In the genomic region with DNA sequence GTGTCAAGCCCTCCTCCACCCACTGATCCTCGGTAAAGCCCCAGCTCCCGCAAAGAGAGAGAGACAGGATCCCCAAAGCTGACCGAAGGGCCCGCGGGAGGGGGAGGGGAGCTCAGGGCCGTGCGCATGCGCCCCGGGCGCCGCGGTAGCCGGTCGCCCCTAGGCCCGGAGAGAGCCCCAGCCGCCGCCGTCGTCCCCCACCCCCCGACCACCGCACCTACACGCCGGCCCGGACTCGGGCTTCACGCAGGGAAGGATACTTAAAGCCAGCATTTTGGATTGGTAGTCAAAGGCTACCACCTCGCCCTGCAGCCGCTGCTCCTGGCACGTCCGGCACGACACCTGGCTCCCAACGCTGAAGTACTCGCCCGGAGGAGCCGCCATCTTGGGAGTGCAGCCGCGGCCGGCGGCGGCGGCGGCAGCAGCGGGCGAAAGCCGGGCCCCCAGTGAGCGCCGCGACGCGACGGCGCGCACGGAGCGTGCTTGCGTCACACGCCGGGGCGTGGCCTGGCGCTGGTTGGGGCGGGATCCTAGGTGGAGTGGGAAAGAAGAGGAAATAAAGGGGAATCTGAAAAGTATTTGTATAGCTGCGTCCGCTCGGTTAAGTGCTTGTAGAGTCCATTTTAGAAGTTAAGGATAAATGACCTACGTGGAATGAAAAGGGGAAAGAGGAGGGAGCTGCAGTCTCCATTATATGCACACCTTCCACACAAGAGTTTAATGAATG, we compare ENCODE assay signal across 8 cellular contexts. TPM values are rescaled to one million over a fixed set of nuclear protein-coding genes. Genes with fewer than 3 reads are reported as not detected.
A peak's percentile ranks its signal among the peaks of the same experiment; 100 is the strongest.
DNase-seq lines count a peak whose midpoint lies in the region; ATAC-seq, FAIRE-seq and TF ChIP-seq lines count a peak whose summit lies in the region.

TSS of gene LSM12 (minus strand) at position 468 of the 727 bp plus-strand sequence. CDS start at position 384, 84 bp downstream.

- no peak for FAIRE-seq in pancreas (lab: Jason Lieb, UNC)

- intact Hi-C loops in Right ventricle myocardium superior (cut with DNase I) = no loop called here
- intact Hi-C loops in pancreas (cut with DNase I) = no loop called here

- peak within 1 kb of the TSS; percentile 51 to 69 (median 60) for H3K4me3 ChIP-seq in pancreas
- peak within 1 kb of the TSS; percentile 83 for H3K4me3 ChIP-seq in thymus (ENCODE audit: low read length)

- peak; percentile 77 for DNase-seq in GM04504 (ENCODE audit: low read depth)
- peak; percentile 92 to 96 (median 95) for DNase-seq in NCI-H1417 (lab: John Stamatoyannopoulos, UW)
- DNase-seq in SW480 (ENCODE audit: low spot score) = peak; percentile 88
- DNase-seq in activated naive CD8-positive, alpha-beta T cell treated with anti-CD3 and anti-CD28 coated beads, Interleukin-2, amount 50 U/mL, for 16 hours (ENCODE audit: low read depth, low spot score) = peak; percentile 85
- DNase-seq in Right ventricle myocardium superior = peak; percentile 94
- DNase-seq in pancreas = peak; percentile 85 to 98 (median 94)

- peak; percentile 75 for ATAC-seq in HG02642 (IDR thresholded peaks at IDR 0.05; ENCODE audit: poor library complexity, unreplicated experiment)
- peak; percentile 88 for ATAC-seq in Right ventricle myocardium superior (ENCODE audit: poor library complexity)
- ATAC-seq in pancreas = peak; percentile 80 to 89 (median 86)

- peaks cover 6 to 13% (median 10%) of the 10 kb centered on the region in 3 donors for H3K4me1 ChIP-seq in pancreas
- peaks cover 4% of the 10 kb centered on the region for H3K4me1 ChIP-seq in thymus (ENCODE audit: control insufficient read depth, insufficient read depth, low read length)

- H3K27ac ChIP-seq in pancreas (peak within 1 kb of the TSS; percentile 76 to 93 (median 85)), thymus (ENCODE audit: low read depth) (peak within 1 kb of the TSS; percentile 93)

- H3K9me3 ChIP-seq in pancreas = no peaks in the 10 kb centered on the region
- H3K9me3 ChIP-seq in thymus (ENCODE audit: control insufficient read depth) = no peaks in the 10 kb centered on the region

- no peak for TF ChIP-seq CTCF in pancreas (IDR thresholded peaks at IDR 0.05)

- H3K27me3 ChIP-seq in pancreas = no peaks in the 10 kb centered on the region
- no peaks in the 10 kb centered on the region for H3K27me3 ChIP-seq in thymus (ENCODE audit: control insufficient read depth, insufficient read depth)

- WGBS in pancreas, 2 donors = 0% methylated on average over 60 to 65 of the region's 65 CpGs
- under 1% methylated on average over 65 of the region's 65 CpGs for WGBS in thymus

- H3K36me3 ChIP-seq in pancreas = peaks cover 0 to 4% (median 0%) of the 10 kb centered on the region in 3 donors
- peaks cover 24% of the 10 kb centered on the region for H3K36me3 ChIP-seq in thymus (ENCODE audit: control insufficient read depth, insufficient read depth)

RNA-seq across cellular contexts. Expression of gene LSM12, which starts in this region (rescaled TPM):
- total RNA-seq in Right ventricle myocardium superior (46.1 TPM), pancreas (10 to 100 TPM; 19.0 to 29.6 (median 25.7) TPM)
- polyA plus RNA-seq in pancreas (10 to 100 TPM; 14.5 to 21.3 TPM), thymus (31.3 TPM)

Comparison
In these comparisons a context has a peak if more than half of its experiments do, and no peak if none do; other contexts are left out.
1. Peak in every context shown above with its lines: DNase-seq, ATAC-seq, H3K4me3 ChIP-seq and H3K27ac ChIP-seq.